ENCODE assay signal across 8 cellular contexts in the genomic region with DNA sequence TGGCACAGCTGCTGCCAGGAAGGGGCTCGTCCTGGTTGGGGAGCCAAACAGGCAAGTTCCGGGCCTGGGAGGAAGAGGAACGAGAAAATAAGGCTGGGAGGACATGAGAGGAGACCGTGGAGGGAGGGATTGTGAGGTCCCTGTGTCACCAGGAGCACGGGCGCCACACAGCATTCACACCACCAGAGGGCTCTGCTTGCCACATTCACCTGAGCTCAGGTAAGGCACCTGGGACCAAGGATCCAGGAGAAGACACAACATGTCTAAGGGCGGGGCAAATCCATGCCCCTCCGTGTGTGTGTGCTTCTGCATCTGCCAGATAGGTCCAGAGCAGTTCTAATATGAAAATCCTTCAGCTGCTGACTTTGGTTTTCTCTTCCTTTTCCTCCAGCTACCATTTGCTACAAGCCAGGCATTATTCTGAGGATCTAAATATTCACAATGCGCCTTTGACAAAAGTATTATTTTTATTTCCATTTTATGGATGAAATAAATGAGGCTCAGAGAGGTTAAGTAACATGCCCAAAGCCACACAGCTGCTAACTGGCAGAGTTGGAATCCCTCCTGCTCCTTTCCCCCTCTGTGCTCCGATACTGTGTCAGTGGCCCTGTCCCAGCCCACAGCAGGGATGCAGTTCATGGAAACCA.
DNase-seq lines count a peak whose midpoint lies in the region; ATAC-seq and TF ChIP-seq lines count a peak whose summit lies in the region.

No MANE protein-coding gene starts in this region.

- TF ChIP-seq CTCF in GM06990 (IDR thresholded peaks at IDR 0.05; ENCODE audit: insufficient read depth, low read length, poor library complexity, severe bottlenecking) (peak; percentile 69), fibroblast of pulmonary artery (IDR thresholded peaks at IDR 0.05; ENCODE audit: low read length, missing control alignments) (peak; percentile 44)

- no peak overlapping the region for H3K4me3 ChIP-seq in GM06990 (replicated peaks; ENCODE audit: low read depth, low read length)
- H3K4me3 ChIP-seq in fibroblast of pulmonary artery (replicated peaks; ENCODE audit: low read depth, low read length), result no peak overlapping the region

- H3K27me3 ChIP-seq in GM06990 (replicated peaks; ENCODE audit: control insufficient read depth, insufficient read depth, low read length), result no peaks in the 10 kb centered on the region; the same call in 1 of the 2 replicates

- DNase-seq in GM06990 (ENCODE audit: extremely low read depth, insufficient read length), result no peak
- peak; percentile 67 for DNase-seq in NCI-H2107 treated with DMSO at 0.1 percent for 48 hours (lab: John Stamatoyannopoulos, UW; ENCODE audit: unreplicated experiment)
- peak; percentile 52 for DNase-seq in activated T-cell treated with anti-CD3 and anti-CD28 coated beads for 1 hour (ENCODE audit: low read depth)
- no peak for DNase-seq in fibroblast of pulmonary artery (ENCODE audit: low read depth)
- DNase-seq in stimulated activated CD4-positive, alpha-beta T cell treated with anti-CD3 and anti-CD28 coated beads, Interleukin-4, amount 100 ng/mL, for 1 hour, result peak; percentile 69
- DNase-seq in glomerular visceral epithelial cell (ENCODE audit: extremely low spot score), result no peak

- ATAC-seq in HG03139 (IDR thresholded peaks at IDR 0.05; ENCODE audit: unreplicated experiment) (no peak), HG02763 (IDR thresholded peaks at IDR 0.05; ENCODE audit: unreplicated experiment) (no peak)

- no peaks in the 10 kb centered on the region for H3K36me3 ChIP-seq in GM06990 (ENCODE audit: control insufficient read depth, insufficient read depth, low read length)

Comparison
In these comparisons a context has a peak if more than half of its experiments do, and no peak if none do; other contexts are left out.
1. DNase-seq: peak in NCI-H2107 treated with DMSO at 0.1 percent for 48 hours (single experiment), activated T-cell treated with anti-CD3 and anti-CD28 coated beads for 1 hour (single experiment) and stimulated activated CD4-positive, alpha-beta T cell treated with anti-CD3 and anti-CD28 coated beads, Interleukin-4, amount 100 ng/mL, for 1 hour (single experiment); none in GM06990 (single experiment), fibroblast of pulmonary artery (single experiment) and glomerular visceral epithelial cell (single experiment).